ENCODE assay signal across 15 cellular contexts in genomic region chr3:164459526-164460151, GRCh38.
DNase-seq lines count a peak whose midpoint lies in the region; ATAC-seq and TF ChIP-seq lines count a peak whose summit lies in the region.
"Had no signal": no experiment of that assay in that cellular context is flagged by ENCODE, and none has a peak within 500 bp of the region (broad histone marks: within the 10 kb centered on the region; RNA-seq: fewer than 3 reads in every experiment).

No MANE protein-coding gene starts in this region.

- H3K9me3 Mint-ChIP-seq in osteocyte (ENCODE audit: unreplicated experiment) = peaks cover 18% of the 10 kb centered on the region

- H3K36me3 Mint-ChIP-seq in osteocyte (ENCODE audit: unreplicated experiment) = peaks cover 7% of the 10 kb centered on the region

- DNase-seq in NCI-H2171 treated with DMSO at 0.1 percent for 48 hours (lab: John Stamatoyannopoulos, UW) (peak; percentile 52), NCI-H2171 (lab: John Stamatoyannopoulos, UW) (no peak), NCI-H2081 (lab: John Stamatoyannopoulos, UW) (peak; percentile 72 to 96), amniotic epithelial cell (ENCODE audit: low read depth) (peak; percentile 73), osteocyte (ENCODE audit: extremely low spot score, unreplicated experiment) (no peak), GOT3 (lab: John Stamatoyannopoulos, UW) (no peak), RPMI8226 (no peak)
- DNase-seq: activated CD4-positive, alpha-beta T cell treated with anti-CD3 and anti-CD28 coated beads, Interleukin-2, amount 50 U/mL, for 1 hour; activated naive CD4-positive, alpha-beta T cell treated with Interleukin-2 at 50 U/mL for 16 hours; DMS153; mucosa of descending colon; right cardiac atrium had no signal

- no peak for TF ChIP-seq CTCF in osteocyte (IDR thresholded peaks at IDR 0.05)

- H3K27me3 Mint-ChIP-seq in osteocyte (ENCODE audit: unreplicated experiment) = no peaks in the 10 kb centered on the region

- peaks cover 27% of the 10 kb centered on the region for H3K4me1 Mint-ChIP-seq in osteocyte (ENCODE audit: unreplicated experiment)

- no peak overlapping the region for H3K4me3 Mint-ChIP-seq in osteocyte (ENCODE audit: unreplicated experiment)

- no peak for ATAC-seq in HG03280 (IDR thresholded peaks at IDR 0.05; ENCODE audit: unreplicated experiment)
- ATAC-seq: foreskin keratinocyte, left lobe of liver, mucosa of descending colon, right cardiac atrium had no signal

- H3K27ac Mint-ChIP-seq in osteocyte (ENCODE audit: unreplicated experiment) = peak overlapping the region; percentile 50

Comparison
In these comparisons a context has a peak if more than half of its experiments do, and no peak if none do; other contexts are left out.
1. DNase-seq: peak in NCI-H2171 treated with DMSO at 0.1 percent for 48 hours (single experiment), NCI-H2081 (2 of 2) and amniotic epithelial cell (single experiment); none in NCI-H2171 (single experiment), osteocyte (single experiment), GOT3 (single experiment) and RPMI8226 (single experiment).